In genomic region chr1:31111290-31111951, GRCh38 we compare ENCODE assay signal across 9 cellular contexts. TPM values are rescaled to one million over a fixed set of nuclear protein-coding genes. Genes with fewer than 3 reads are reported as not detected.
A peak's percentile ranks its signal among the peaks of the same experiment; 100 is the strongest.
DNase-seq lines count a peak whose midpoint lies in the region; ATAC-seq and TF ChIP-seq lines count a peak whose summit lies in the region.
"Had no signal": no experiment of that assay in that cellular context is flagged by ENCODE, and none has a peak within 500 bp of the region (broad histone marks: within the 10 kb centered on the region; RNA-seq: fewer than 3 reads in every experiment).

No MANE protein-coding gene starts in this region.

- intact Hi-C loops in heart left ventricle (cut with DNase I) = no loop called here

- H3K4me3 ChIP-seq in heart left ventricle = no peak overlapping the region
- no peak overlapping the region for H3K4me3 ChIP-seq in tibial nerve
- H3K4me3 ChIP-seq: heart right ventricle had no signal

- POLR2A ChIA-PET in RWPE1 (lab: Yijun Ruan, JAX; ENCODE audit: low non-redundant PET) = interaction anchor here (0.6 kb wide), 2 partner anchors 23 to 1861 kb away, joined by 3 to 6 read pairs; no protein-coding TSS in a partner anchor

- CTCF ChIA-PET in RWPE1 (lab: Yijun Ruan, JAX) = interaction anchor here (0.5 kb wide), 1 partner anchor 9 kb away, joined by 3 read pairs; no protein-coding TSS in a partner anchor

- TF ChIP-seq CTCF in RWPE1 (conservative IDR thresholded peaks at IDR 0.05; ENCODE audit: low read depth) = no peak
- TF ChIP-seq CTCF in heart left ventricle (IDR thresholded peaks at IDR 0.05) = no peak
- TF ChIP-seq CTCF in tibial nerve (IDR thresholded peaks at IDR 0.05) = no peak

- H3K9me3 ChIP-seq in heart left ventricle (no peaks in the 10 kb centered on the region), tibial nerve (no peaks in the 10 kb centered on the region)
- H3K9me3 ChIP-seq: heart right ventricle had no signal

- 78 to 84% (median 80%) methylated on average over 8 of the region's 8 CpGs for WGBS in heart left ventricle, 4 donors
- 67 to 73% methylated on average over 8 of the region's 8 CpGs for WGBS in tibial nerve, 2 donors

- no peaks in the 10 kb centered on the region for H3K27me3 ChIP-seq in heart left ventricle
- peaks cover 0 to 8% of the 10 kb centered on the region in 2 donors for H3K27me3 ChIP-seq in tibial nerve

- H3K4me1 ChIP-seq in heart left ventricle = peaks cover 0 to 28% (median 0%) of the 10 kb centered on the region in 12 donors
- no peaks in the 10 kb centered on the region for H3K4me1 ChIP-seq in tibial nerve

- DNase-seq in LHCN-M2 (ENCODE audit: low read depth) (peak; percentile 53), RWPE1 (ENCODE audit: low spot score) (peak; percentile 17), heart left ventricle (peak in 4 of 5 donors; percentile 21 to 71 (median 46)), tibial nerve (ENCODE audit: low spot score in 2 of 2) (peak; percentile 36 to 44), NCI-H446 (lab: John Stamatoyannopoulos, UW) (no peak)
- DNase-seq: activated T-cell treated with anti-CD3 and anti-CD28 coated beads, Interleukin-2, amount 50 U/mL, for 24 hours had no signal

- ATAC-seq in heart left ventricle (peak in 2 of 4 donors; percentile 20 to 33), HG02938 (IDR thresholded peaks at IDR 0.05; ENCODE audit: unreplicated experiment) (no peak), GM21786 (IDR thresholded peaks at IDR 0.05; ENCODE audit: unreplicated experiment) (no peak)
- ATAC-seq: heart right ventricle had no signal

- TF ChIP-seq POLR2A in heart left ventricle (IDR thresholded peaks at IDR 0.05) (no peak), tibial nerve (IDR thresholded peaks at IDR 0.05) (no peak)

- peak in 1 of 2 donors; percentile 41 for TF ChIP-seq EP300 in tibial nerve (IDR thresholded peaks at IDR 0.05)

- H3K27ac ChIP-seq in RWPE1 = peak overlapping the region; percentile 82
- H3K27ac ChIP-seq in heart left ventricle = no peak overlapping the region
- no peak overlapping the region for H3K27ac ChIP-seq in tibial nerve
- H3K27ac ChIP-seq: heart right ventricle had no signal

- H3K36me3 ChIP-seq in heart left ventricle (no peaks in the 10 kb centered on the region), tibial nerve (no peaks in the 10 kb centered on the region)
- H3K36me3 ChIP-seq: heart right ventricle had no signal

RNA-seq across cellular contexts. Expression of gene PUM1, which starts 45.9 kb away (rescaled TPM):
- total RNA-seq in LHCN-M2 (2014; rRNA removed) = 40.8 and 50.3 TPM in 2 replicates
- 30.3 TPM for polyA plus RNA-seq in LHCN-M2 (2012)
- 10 to 100 TPM; 60.4 to 96.3 (median 75.8) TPM for total RNA-seq in heart left ventricle
- 10 to 100 TPM; 19.2 to 33.6 TPM for polyA plus RNA-seq in heart left ventricle
- total RNA-seq in tibial nerve = 10 to 100 TPM; 64.8 to 93.4 (median 76.0) TPM

Comparison
In these comparisons a context has a peak if more than half of its experiments do, and no peak if none do; other contexts are left out.
1. DNase-seq: peak in LHCN-M2 (single experiment), RWPE1 (single experiment), heart left ventricle (4 of 5) and tibial nerve (2 of 2); none in NCI-H446 (0 of 2).